ENCODE assay signal across 1 cellular context in genomic region chr1:46603481-46603857, GRCh38.
TF ChIP-seq lines count a peak whose summit lies in the region.

No MANE protein-coding gene starts in this region.

TF ChIP-seq in IMR-90, 13 proteins besides CTCF, POLR2A, EP300 and RAD21 (continued from another document):
- TF ChIP-seq BHLHE40 (IDR thresholded peaks at IDR 0.05; ENCODE audit: low read depth, low read length): no peak
- TF ChIP-seq, protein P1, sequence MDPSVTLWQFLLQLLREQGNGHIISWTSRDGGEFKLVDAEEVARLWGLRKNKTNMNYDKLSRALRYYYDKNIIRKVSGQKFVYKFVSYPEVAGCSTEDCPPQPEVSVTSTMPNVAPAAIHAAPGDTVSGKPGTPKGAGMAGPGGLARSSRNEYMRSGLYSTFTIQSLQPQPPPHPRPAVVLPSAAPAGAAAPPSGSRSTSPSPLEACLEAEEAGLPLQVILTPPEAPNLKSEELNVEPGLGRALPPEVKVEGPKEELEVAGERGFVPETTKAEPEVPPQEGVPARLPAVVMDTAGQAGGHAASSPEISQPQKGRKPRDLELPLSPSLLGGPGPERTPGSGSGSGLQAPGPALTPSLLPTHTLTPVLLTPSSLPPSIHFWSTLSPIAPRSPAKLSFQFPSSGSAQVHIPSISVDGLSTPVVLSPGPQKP (IDR thresholded peaks at IDR 0.05; ENCODE audit: borderline replicate concordance, low read depth, low read length): no peak
- TF ChIP-seq MAZ (IDR thresholded peaks at IDR 0.05; ENCODE audit: borderline replicate concordance, low read depth, low read length): no peak
- TF ChIP-seq MAFK (IDR thresholded peaks at IDR 0.05; ENCODE audit: low read depth, low read length): no peak
- no peak for TF ChIP-seq NFE2L2 (IDR thresholded peaks at IDR 0.05; ENCODE audit: low read depth, low read length)
- no peak for TF ChIP-seq CHD1 (IDR thresholded peaks at IDR 0.05; ENCODE audit: low read depth, low read length)
